In genomic region chr22:27195104-27195503, GRCh38 we compare ENCODE assay signal across 18 cellular contexts.
DNase-seq lines count a peak whose midpoint lies in the region; ATAC-seq, FAIRE-seq and TF ChIP-seq lines count a peak whose summit lies in the region.
"Had no signal": no experiment of that assay in that cellular context is flagged by ENCODE, and none has a peak within 500 bp of the region (broad histone marks: within the 10 kb centered on the region; RNA-seq: fewer than 3 reads in every experiment).

No MANE protein-coding gene starts in this region.

- H3K36me3 ChIP-seq in transverse colon (no peaks in the 10 kb centered on the region), body of pancreas (replicated peaks in 1 of 2; ENCODE audit: insufficient read depth in 1 of 2, low read depth in 2 of 2) (no peaks in the 10 kb centered on the region)
- H3K36me3 ChIP-seq: tibial nerve had no signal

- H3K4me1 Mint-ChIP-seq in brain (peaks cover 17% of the 10 kb centered on the region), mesothelial cell of epicardium (peaks cover 16% of the 10 kb centered on the region)
- H3K4me1 Mint-ChIP-seq: activated naive CD4-positive, alpha-beta T cell treated with anti-CD3 and anti-CD28 coated beads, Interleukin-2, amount 10 ng/mL, durations not matched to agents 7 days and 5 days had no signal

- in situ Hi-C loops in transverse colon (cut with MboI; ENCODE audit: low pct_ligation_motif_present in 1 of 4, low pct_unique_long_range_greater_than_20kb in 1 of 4, low sequenced_read_pairs in 3 of 4) = no loop called here

- H3K27me3 Mint-ChIP-seq in brain (peaks cover 14% of the 10 kb centered on the region), mesothelial cell of epicardium (ENCODE audit: low read depth) (peaks cover 3% of the 10 kb centered on the region)
- H3K27me3 Mint-ChIP-seq: activated naive CD4-positive, alpha-beta T cell treated with anti-CD3 and anti-CD28 coated beads, Interleukin-2, amount 10 ng/mL, durations not matched to agents 7 days and 5 days had no signal

- H3K27ac Mint-ChIP-seq in brain (peak overlapping the region in 3 of 5 experiments; percentile 30 to 88 (median 73)), mesothelial cell of epicardium (peak overlapping the region; percentile 16)
- H3K27ac Mint-ChIP-seq: activated naive CD4-positive, alpha-beta T cell treated with anti-CD3 and anti-CD28 coated beads, Interleukin-2, amount 10 ng/mL, durations not matched to agents 7 days and 5 days had no signal

- TF ChIP-seq CTCF in brain (conservative IDR thresholded peaks at IDR 0.05) (no peak), mesothelial cell of epicardium (IDR thresholded peaks at IDR 0.05; ENCODE audit: unreplicated experiment) (no peak), transverse colon (IDR thresholded peaks at IDR 0.05) (no peak), body of pancreas (IDR thresholded peaks at IDR 0.05) (no peak)

- TF ChIP-seq EP300 in transverse colon (IDR thresholded peaks at IDR 0.05; ENCODE audit: low read depth) = no peak

- DNase-seq in DMS53 (lab: John Stamatoyannopoulos, UW) (peak; percentile 1), DMS53 treated with DMSO at 0.1 percent for 48 hours (lab: John Stamatoyannopoulos, UW; ENCODE audit: unreplicated experiment) (no peak), mesothelial cell of epicardium (ENCODE audit: low spot score in 2 of 2, unreplicated experiment in 2 of 2) (no peak), transverse colon (peak; percentile 24), body of pancreas (no peak), urothelium cell line (ENCODE audit: low spot score) (no peak)
- DNase-seq: activated CD4-positive, CD25-positive, alpha-beta regulatory T cell; activated naive CD4-positive, alpha-beta T cell treated with anti-CD3 and anti-CD28 coated beads, Interleukin-2, amount 10 ng/mL, durations not matched to agents 7 days and 5 days; PC-3; stimulated activated CD4-positive, alpha-beta T cell treated with anti-CD3 and anti-CD28 coated beads, Interleukin-1b, Interleukin-23, amount 100 ng/mL, for 48 hours; T-helper 1 cell had no signal

- H3K4me3 ChIP-seq in transverse colon (no peak overlapping the region), body of pancreas (no peak overlapping the region)
- H3K4me3 ChIP-seq: tibial nerve had no signal

- H3K9me3 ChIP-seq in transverse colon = no peaks in the 10 kb centered on the region
- H3K9me3 ChIP-seq in body of pancreas = no peaks in the 10 kb centered on the region

- H3K4me1 ChIP-seq in transverse colon (no peaks in the 10 kb centered on the region), body of pancreas (no peaks in the 10 kb centered on the region)

- FAIRE-seq in urothelium cell line (lab: Jason Lieb, UNC) = no peak
- FAIRE-seq: bronchial epithelial cell, GM12891, keratinocyte had no signal

- H3K9me3 Mint-ChIP-seq in brain (peaks cover 0 to 24% (median 12%) of the 10 kb centered on the region in 5 experiments), mesothelial cell of epicardium (peaks cover 16% of the 10 kb centered on the region)

- no peak for ATAC-seq in body of pancreas
- no peak for ATAC-seq in HG03565 (IDR thresholded peaks at IDR 0.05; ENCODE audit: unreplicated experiment)
- ATAC-seq: PC-3 had no signal

- intact Hi-C loops in transverse colon (cut with DNase I; ENCODE audit: low total_unique reads) (no loop called here), body of pancreas (cut with DNase I) (no loop called here)

- H3K4me3 Mint-ChIP-seq in brain (peak overlapping the region in 1 of 5 experiments; percentile 2), mesothelial cell of epicardium (no peak overlapping the region)
- H3K4me3 Mint-ChIP-seq: activated naive CD4-positive, alpha-beta T cell treated with anti-CD3 and anti-CD28 coated beads, Interleukin-2, amount 10 ng/mL, durations not matched to agents 7 days and 5 days had no signal

- H3K27ac ChIP-seq in transverse colon (peak overlapping the region in 3 of 4 donors; percentile 5 to 61 (median 24)), body of pancreas (no peak overlapping the region)
- H3K27ac ChIP-seq: 22Rv1 had no signal

- WGBS in transverse colon (ENCODE audit: low coverage in 1 of 2), 2 donors = 29 to 61% methylated on average over 1 to 20 of the region's 20 CpGs
- WGBS in body of pancreas, 2 donors = 76 to 82% methylated on average over 20 of the region's 20 CpGs

- H3K36me3 Mint-ChIP-seq in brain (no peaks in the 10 kb centered on the region), mesothelial cell of epicardium (peaks cover 5% of the 10 kb centered on the region)
- H3K36me3 Mint-ChIP-seq: activated naive CD4-positive, alpha-beta T cell treated with anti-CD3 and anti-CD28 coated beads, Interleukin-2, amount 10 ng/mL, durations not matched to agents 7 days and 5 days had no signal

- TF ChIP-seq POLR2A in transverse colon (IDR thresholded peaks at IDR 0.05) = no peak
- no peak for TF ChIP-seq POLR2A in body of pancreas (IDR thresholded peaks at IDR 0.05)

- no peaks in the 10 kb centered on the region for H3K27me3 ChIP-seq in transverse colon
- no peaks in the 10 kb centered on the region for H3K27me3 ChIP-seq in body of pancreas
- H3K27me3 ChIP-seq: tibial nerve had no signal

Comparison
In these comparisons a context has a peak if more than half of its experiments do, and no peak if none do; other contexts are left out.
1. DNase-seq: peak in DMS53 (single experiment) and transverse colon (single experiment); none in DMS53 treated with DMSO at 0.1 percent for 48 hours (single experiment), mesothelial cell of epicardium (0 of 2), body of pancreas (0 of 4) and urothelium cell line (single experiment).
2. H3K27ac ChIP-seq: peak in transverse colon (3 of 4); none in body of pancreas (0 of 4).